ENCODE assay signal across 8 cellular contexts in genomic region chr12:27779837-27780611, GRCh38. TPM values are rescaled to one million over a fixed set of nuclear protein-coding genes. Genes with fewer than 3 reads are reported as not detected.
DNase-seq lines count a peak whose midpoint lies in the region; ATAC-seq and TF ChIP-seq lines count a peak whose summit lies in the region.

TSS of gene KLHL42 (plus strand) at chr12:27780233. CDS start at chr12:27780331, 98 bp downstream.
TSS of gene MANSC4 (minus strand) at chr12:27780236. CDS start at chr12:27771276, 8,960 bp downstream.

- H3K27me3 ChIP-seq in HUES64 (ENCODE audit: insufficient read depth, low read length) (no peaks in the 10 kb centered on the region), neural progenitor cell (no peaks in the 10 kb centered on the region), subcutaneous abdominal adipose tissue (ENCODE audit: control insufficient read depth in 5 of 5, insufficient read depth in 4 of 5, low read length in 5 of 5) (no peaks in the 10 kb centered on the region)

- peaks cover 22% of the 10 kb centered on the region for H3K36me3 Mint-ChIP-seq in neural progenitor cell

- H3K27me3 Mint-ChIP-seq in neural progenitor cell (ENCODE audit: insufficient read depth, low read depth) = peaks cover 2% of the 10 kb centered on the region

- WGBS in HUES64 = under 1% methylated on average over 108 of the region's 108 CpGs

- peaks cover 29% of the 10 kb centered on the region for H3K4me1 ChIP-seq in HUES64 (ENCODE audit: insufficient read depth, low read length)
- H3K4me1 ChIP-seq in neural progenitor cell = peaks cover 26% of the 10 kb centered on the region
- H3K4me1 ChIP-seq in subcutaneous abdominal adipose tissue (ENCODE audit: control insufficient read depth in 5 of 5, insufficient read depth in 5 of 5, low read length in 5 of 5) = peaks cover 5 to 25% (median 20%) of the 10 kb centered on the region in 5 donors

- DNase-seq in DMS53 treated with DMSO at 0.1 percent for 48 hours (lab: John Stamatoyannopoulos, UW; ENCODE audit: unreplicated experiment) (peak; percentile 85), RPMI7951 (ENCODE audit: low read depth) (peak; percentile 74), foreskin fibroblast (peak; percentile 67 to 86), neural progenitor cell (ENCODE audit: low spot score) (peak; percentile 87)
- peak; percentile 88 for DNase-seq in activated effector memory CD4-positive, alpha-beta T cell treated with anti-CD3 and anti-CD28 coated beads, Interleukin-2, amount 50 U/mL, for 16 hours

- H2AFZ ChIP-seq in neural progenitor cell (replicated peaks) = peak within 1 kb of the TSS; percentile 90

- H3K9ac ChIP-seq in HUES64 (ENCODE audit: low read depth, low read length) = peak within 1 kb of the TSS; percentile 96
- peak within 1 kb of the TSS; percentile 77 for H3K9ac ChIP-seq in neural progenitor cell
- H3K9ac ChIP-seq in subcutaneous abdominal adipose tissue (ENCODE audit: low read length in 5 of 5) = peak within 1 kb of the TSS; percentile 53 to 88 (median 74)

- H3K27ac ChIP-seq in HUES64 (ENCODE audit: low read depth, low read length) = peak within 1 kb of the TSS; percentile 87
- peak within 1 kb of the TSS; percentile 93 for H3K27ac ChIP-seq in neural progenitor cell
- H3K27ac ChIP-seq in subcutaneous abdominal adipose tissue (ENCODE audit: low read depth, low read length) = peak within 1 kb of the TSS; percentile 17

- H3F3A ChIP-seq in neural progenitor cell (ENCODE audit: low read depth) = peaks cover 24% of the 10 kb centered on the region

- peak within 1 kb of the TSS; percentile 97 for H3K27ac Mint-ChIP-seq in neural progenitor cell

- H3K4me2 ChIP-seq in neural progenitor cell = peak within 1 kb of the TSS; percentile 93

- H3K4me3 ChIP-seq in HUES64 (ENCODE audit: low read length) = peak within 1 kb of the TSS; percentile 86
- H3K4me3 ChIP-seq in foreskin fibroblast (ENCODE audit: low read depth in 1 of 2, low read length in 2 of 2) = peak within 1 kb of the TSS; percentile 54 to 90
- H3K4me3 ChIP-seq in neural progenitor cell = peak within 1 kb of the TSS; percentile 82
- peak within 1 kb of the TSS; percentile 79 to 89 (median 84) for H3K4me3 ChIP-seq in subcutaneous abdominal adipose tissue (ENCODE audit: low read depth in 1 of 5, low read length in 5 of 5)

- no peaks in the 10 kb centered on the region for H4K20me1 ChIP-seq in neural progenitor cell (ENCODE audit: low read depth)

- TF ChIP-seq CTCF in foreskin fibroblast (IDR thresholded peaks at IDR 0.05; ENCODE audit: low read depth, low read length) (no peak), neural progenitor cell (IDR thresholded peaks at IDR 0.05) (peak; percentile 13)

- peaks cover 20% of the 10 kb centered on the region for H3K36me3 ChIP-seq in HUES64 (ENCODE audit: insufficient read depth, low read length)
- no peaks in the 10 kb centered on the region for H3K36me3 ChIP-seq in neural progenitor cell
- no peaks in the 10 kb centered on the region for H3K36me3 ChIP-seq in subcutaneous abdominal adipose tissue (ENCODE audit: control insufficient read depth in 5 of 5, insufficient read depth in 5 of 5, low read length in 5 of 5)

- H3K4me3 Mint-ChIP-seq in neural progenitor cell = peak within 1 kb of the TSS; percentile 90

- H3K79me2 ChIP-seq in neural progenitor cell (ENCODE audit: low read depth) = peaks cover 49% of the 10 kb centered on the region

- peaks cover 34% of the 10 kb centered on the region for H3K4me1 Mint-ChIP-seq in neural progenitor cell

- peaks cover 2% of the 10 kb centered on the region for H3K9me3 Mint-ChIP-seq in neural progenitor cell

- peak; percentile 76 for ATAC-seq in GM21526 (IDR thresholded peaks at IDR 0.05; ENCODE audit: low FRiP score, unreplicated experiment)

- H3K9me3 ChIP-seq in HUES64 (ENCODE audit: insufficient read depth, low read depth, low read length) = no peaks in the 10 kb centered on the region
- no peaks in the 10 kb centered on the region for H3K9me3 ChIP-seq in neural progenitor cell (ENCODE audit: low read depth)
- no peaks in the 10 kb centered on the region for H3K9me3 ChIP-seq in subcutaneous abdominal adipose tissue (ENCODE audit: control insufficient read depth in 5 of 5, low read length in 5 of 5)

RNA-seq across cellular contexts. Expression of gene KLHL42, which starts in this region (rescaled TPM):
- 13.1 TPM for polyA plus RNA-seq in HUES64 (2013, experiment 1 of 2)
- 11.1 TPM for polyA plus RNA-seq in HUES64 (2013, experiment 2 of 2)
- 12.3 and 13.7 TPM in 2 replicates for total RNA-seq in RPMI7951 (2014; rRNA removed; shearing (Covaris generic))
- 21.6 and 24.9 TPM in 2 replicates for total RNA-seq in neural progenitor cell (ENCODE audit: low replicate concordance)

RNA-seq across cellular contexts. Expression of gene MANSC4, which starts in this region (rescaled TPM):
- polyA plus RNA-seq in HUES64 (2013, experiment 1 of 2) = not detected
- polyA plus RNA-seq in HUES64 (2013, experiment 2 of 2) = not detected
- not detected in 2 replicates for total RNA-seq in RPMI7951 (2014; rRNA removed; shearing (Covaris generic))
- 0.12 TPM in 1 of 2 replicates, not detected in the other for total RNA-seq in neural progenitor cell (ENCODE audit: low replicate concordance)

Comparison
In these comparisons a context has a peak if more than half of its experiments do, and no peak if none do; other contexts are left out.
1. Peak in every context shown above with its lines: DNase-seq, ATAC-seq, H3K4me3 ChIP-seq and H3K27ac ChIP-seq.
2. H3K27ac ChIP-seq: peak in every context shown above with its lines; median percentile 93 in neural progenitor cell; 87 in HUES64; 17 in subcutaneous abdominal adipose tissue.